12 cellular contexts compared by ENCODE assay signal in genomic region chr5:141051526-141051876, GRCh38. TPM values are rescaled to one million over a fixed set of nuclear protein-coding genes. Genes with fewer than 3 reads are reported as not detected.
DNase-seq lines count a peak whose midpoint lies in the region; ATAC-seq, FAIRE-seq and TF ChIP-seq lines count a peak whose summit lies in the region.
"Had no signal": no experiment of that assay in that cellular context is flagged by ENCODE, and none has a peak within 500 bp of the region (broad histone marks: within the 10 kb centered on the region; RNA-seq: fewer than 3 reads in every experiment).

No MANE protein-coding gene starts in this region.

- H3K9me3 ChIP-seq in IMR-90 (ENCODE audit: control insufficient read depth, insufficient read depth, low read length) (peaks cover 11% of the 10 kb centered on the region), neural progenitor cell (ENCODE audit: low read depth) (no peaks in the 10 kb centered on the region), PC-9 (ENCODE audit: insufficient read depth, low read depth) (no peaks in the 10 kb centered on the region)

- H3F3A ChIP-seq in neural progenitor cell (ENCODE audit: low read depth) (no peaks in the 10 kb centered on the region), PC-9 (ENCODE audit: insufficient read depth, low read depth) (no peaks in the 10 kb centered on the region)

- no peaks in the 10 kb centered on the region for H3K9me3 Mint-ChIP-seq in neural progenitor cell

- no peaks in the 10 kb centered on the region for H4K20me1 ChIP-seq in IMR-90 (ENCODE audit: insufficient read depth, low read length)
- no peaks in the 10 kb centered on the region for H4K20me1 ChIP-seq in neural progenitor cell (ENCODE audit: low read depth)
- no peaks in the 10 kb centered on the region for H4K20me1 ChIP-seq in PC-9 (ENCODE audit: insufficient read depth)

- no peak overlapping the region for H4K5ac ChIP-seq in IMR-90 (ENCODE audit: low read depth, low read length)

- H2BK120ac ChIP-seq in IMR-90 (ENCODE audit: low read depth, low read length): no peak overlapping the region

- no peaks in the 10 kb centered on the region for H3K79me1 ChIP-seq in IMR-90 (ENCODE audit: low read depth in 1 of 2, low read length in 2 of 2)

- H3K4me3 Mint-ChIP-seq in neural progenitor cell: peak overlapping the region; percentile 86

- no peak overlapping the region for H2BK20ac ChIP-seq in IMR-90 (ENCODE audit: low read depth, low read length)

- no peaks in the 10 kb centered on the region for H3K9me1 ChIP-seq in IMR-90 (ENCODE audit: insufficient read depth, low read length)

- H3K27me3 ChIP-seq in IMR-90 (ENCODE audit: control insufficient read depth, insufficient read depth, low read length) (no peaks in the 10 kb centered on the region), neural progenitor cell (peaks cover 79% of the 10 kb centered on the region), PC-9 (ENCODE audit: insufficient read depth, low read depth) (peaks cover 12% of the 10 kb centered on the region; the same call in 1 of the 2 replicates)

- H3K56ac ChIP-seq in IMR-90 (ENCODE audit: extremely low read depth, insufficient read depth, low read length): no peak overlapping the region

- H3K27ac ChIP-seq in IMR-90 (ENCODE audit: insufficient read depth, low read length) (no peak overlapping the region), neural progenitor cell (no peak overlapping the region), PC-9 (no peak overlapping the region)

- no peak overlapping the region for H2AK5ac ChIP-seq in IMR-90 (ENCODE audit: low read depth, low read length)

- H3K27ac Mint-ChIP-seq in neural progenitor cell: no peak overlapping the region

- no peak overlapping the region for H3K14ac ChIP-seq in IMR-90 (replicated peaks; ENCODE audit: low read depth, low read length)

- H2BK5ac ChIP-seq in IMR-90 (ENCODE audit: low read depth, low read length, poor library complexity, severe bottlenecking): no peak overlapping the region

- no peak overlapping the region for H2BK15ac ChIP-seq in IMR-90 (ENCODE audit: low read depth, low read length)

- H3K36me3 Mint-ChIP-seq in neural progenitor cell: no peaks in the 10 kb centered on the region

- dilution Hi-C loops in IMR-90 (cut with HindIII; ENCODE audit: low sequenced_read_pairs, unreplicated experiment): no loop called here

- 5% methylated on average over 3 of the region's 19 CpGs; no CpG with 5 or more reads in 1 of the 2 experiments for WGBS in IMR-90 (ENCODE audit: extremely low coverage in 2 of 2, insufficient read length in 1 of 2), 2 experiments

- no peak overlapping the region for H3K23ac ChIP-seq in IMR-90 (ENCODE audit: low read depth, low read length)

- no peak for FAIRE-seq in urothelium cell line (lab: Jason Lieb, UNC)

- DNase-seq in AG09309 (ENCODE audit: low read depth) (no peak), IMR-90 (no peak), epithelial cell of esophagus (ENCODE audit: low read depth) (no peak), neural progenitor cell (ENCODE audit: low spot score) (no peak), urothelium cell line (ENCODE audit: low spot score) (no peak), PC-9 (no peak)
- DNase-seq in activated effector memory CD4-positive, alpha-beta T cell treated with anti-CD3 and anti-CD28 coated beads, Interleukin-2, amount 50 U/mL, for 16 hours: no peak
- DNase-seq: activated CD8-positive, alpha-beta memory T cell treated with anti-CD3 and anti-CD28 coated beads, Interleukin-2, amount 50 U/mL, for 4 hours; left colon had no signal

- no peaks in the 10 kb centered on the region for H3K9me2 ChIP-seq in PC-9 (ENCODE audit: insufficient read depth)

- TF ChIP-seq CTCF in AG09309 (IDR thresholded peaks at IDR 0.05; ENCODE audit: control insufficient read depth, insufficient read depth, low read depth, low read length, missing control alignments) (no peak), IMR-90 (conservative IDR thresholded peaks at IDR 0.05; ENCODE audit: low read depth, low read length) (no peak), epithelial cell of esophagus (IDR thresholded peaks at IDR 0.05; ENCODE audit: insufficient read depth, low read depth, low read length, missing control alignments) (no peak), neural progenitor cell (IDR thresholded peaks at IDR 0.05) (no peak), PC-9 (conservative IDR thresholded peaks at IDR 0.05) (no peak)

- BruUV-seq in IMR-90 (replicated peaks; lab: Mats Ljungman, UMichigan): no TSS peak
- no TSS peak for BruUV-seq in PC-9 (replicated peaks; lab: Mats Ljungman, UMichigan)

- H2AK9ac ChIP-seq in IMR-90 (replicated peaks; ENCODE audit: low read depth, low read length, poor library complexity): no peak overlapping the region

- CTCF ChIA-PET in IMR-90 (lab: Yijun Ruan, JAX) (no interaction called here), PC-9 (lab: Charles Lee) (no interaction called here)

- H3K4me2 ChIP-seq in IMR-90 (ENCODE audit: low read depth, low read length) (no peak overlapping the region), neural progenitor cell (peak overlapping the region; percentile 79), PC-9 (no peak overlapping the region)

- TF ChIP-seq RAD21 in IMR-90 (IDR thresholded peaks at IDR 0.05; ENCODE audit: low read length): no peak

- peaks cover 4% of the 10 kb centered on the region for H3K4me1 Mint-ChIP-seq in neural progenitor cell

- no peak overlapping the region for H3K18ac ChIP-seq in IMR-90 (ENCODE audit: low read depth, low read length)

- H3K27me3 Mint-ChIP-seq in neural progenitor cell (ENCODE audit: insufficient read depth, low read depth): peaks cover 8% of the 10 kb centered on the region

- no peak overlapping the region for H4K91ac ChIP-seq in IMR-90 (ENCODE audit: insufficient read depth, low read depth, low read length)

- H4K8ac ChIP-seq in IMR-90 (ENCODE audit: low read depth in 2 of 2, low read length in 2 of 2): no peak overlapping the region

- POLR2A ChIA-PET in IMR-90 (lab: Charles Lee; ENCODE audit: unreplicated experiment) (no interaction called here), PC-9 (lab: Charles Lee; ENCODE audit: unreplicated experiment) (no interaction called here)

- ATAC-seq in IMR-90 (ENCODE audit: low read depth) (no peak), HG03565 (IDR thresholded peaks at IDR 0.05; ENCODE audit: unreplicated experiment) (no peak)
- ATAC-seq: left colon had no signal

- H3K4me1 ChIP-seq in IMR-90 (ENCODE audit: control insufficient read depth, insufficient read depth, low read length): no peaks in the 10 kb centered on the region
- no peaks in the 10 kb centered on the region for H3K4me1 ChIP-seq in neural progenitor cell
- no peaks in the 10 kb centered on the region for H3K4me1 ChIP-seq in PC-9 (replicated peaks; ENCODE audit: insufficient read depth)

- in situ Hi-C loops in IMR-90 (cut with MboI; ENCODE audit: low sequenced_read_pairs): no loop called here

- H3K36me3 ChIP-seq in IMR-90 (ENCODE audit: control insufficient read depth, insufficient read depth, low read length) (no peaks in the 10 kb centered on the region), neural progenitor cell (no peaks in the 10 kb centered on the region), PC-9 (ENCODE audit: low read depth) (no peaks in the 10 kb centered on the region)

- no peak overlapping the region for H3K4ac ChIP-seq in IMR-90 (ENCODE audit: low read depth, low read length)

- H3K9ac ChIP-seq in IMR-90 (ENCODE audit: low read depth, low read length) (no peak overlapping the region), neural progenitor cell (no peak overlapping the region)

- H3K4me3 ChIP-seq in AG09309 (ENCODE audit: control insufficient read depth, low read depth, low read length) (peak overlapping the region; percentile 21), IMR-90 (ENCODE audit: insufficient read depth, low read depth, low read length) (peak overlapping the region; percentile 18; the same call in 1 of the 2 replicates), epithelial cell of esophagus (ENCODE audit: low read length) (peak overlapping the region; percentile 35), neural progenitor cell (peak overlapping the region; percentile 51), PC-9 (no peak overlapping the region)

- peak overlapping the region; percentile 63 for H2AFZ ChIP-seq in IMR-90 (replicated peaks; ENCODE audit: low read length, poor library complexity)
- peak overlapping the region; percentile 96 for H2AFZ ChIP-seq in neural progenitor cell (replicated peaks)
- H2AFZ ChIP-seq in PC-9: no peak overlapping the region

- intact Hi-C loops in IMR-90 (cut with micrococcal nuclease) (no loop called here), PC-9 (cut with micrococcal nuclease; ENCODE audit: unreplicated experiment) (no loop called here)

- H3K79me2 ChIP-seq in neural progenitor cell (ENCODE audit: low read depth) (no peaks in the 10 kb centered on the region), PC-9 (ENCODE audit: low read depth) (no peaks in the 10 kb centered on the region)

- TF ChIP-seq POLR2A in IMR-90 (IDR thresholded peaks at IDR 0.05; ENCODE audit: low read depth, low read length): no peak

TF ChIP-seq in IMR-90, 13 proteins besides CTCF, POLR2A, EP300 and RAD21:
- no peak for TF ChIP-seq MAFK (IDR thresholded peaks at IDR 0.05; ENCODE audit: low read depth, low read length)

RNA-seq across cellular contexts. Expression of gene PCDHB1, which starts 0.3 kb away (rescaled TPM):
- not detected in 2 replicates for total RNA-seq in IMR-90 (2012; rRNA removed)
- polyA plus RNA-seq in IMR-90 (2012; rRNA removed): not detected in 2 replicates
- polyA plus RNA-seq in IMR-90 (2012; cell fraction: cytosol; rRNA removed): not detected in 2 replicates
- not detected in 2 replicates for polyA plus RNA-seq in IMR-90 (2012; cell fraction: nucleus; rRNA removed; ENCODE audit: low replicate concordance)
- total RNA-seq in neural progenitor cell (ENCODE audit: low replicate concordance): 0.03 and 0.07 TPM in 2 replicates
- total RNA-seq in PC-9 (2021): not detected in 2 replicates
- total RNA-seq: left colon, NCI-H460, subcutaneous adipose tissue had no signal

RNA-seq across cellular contexts. Expression of gene PCDHB2, which starts 42.9 kb away (rescaled TPM):
- total RNA-seq in IMR-90 (2012; rRNA removed) (0.36 and 0.56 TPM in 2 replicates), neural progenitor cell (ENCODE audit: low replicate concordance) (34.2 and 48.4 TPM in 2 replicates), PC-9 (2021) (2.8 and 4.0 TPM in 2 replicates)
- polyA plus RNA-seq in IMR-90 (2012; rRNA removed): 0.46 and 0.65 TPM in 2 replicates
- 0.16 and 1.2 TPM in 2 replicates for polyA plus RNA-seq in IMR-90 (2012; cell fraction: cytosol; rRNA removed)
- polyA plus RNA-seq in IMR-90 (2012; cell fraction: nucleus; rRNA removed; ENCODE audit: low replicate concordance): 0.66 and 1.0 TPM in 2 replicates

RNA-seq across cellular contexts. Expression of gene PCDHB3, which starts 48.8 kb away (rescaled TPM):
- total RNA-seq in IMR-90 (2012; rRNA removed) (under 0.01 and 0.18 TPM in 2 replicates), neural progenitor cell (ENCODE audit: low replicate concordance) (5.6 and 6.7 TPM in 2 replicates), PC-9 (2021) (0.17 and 0.55 TPM in 2 replicates)
- 0.10 and 0.12 TPM in 2 replicates for polyA plus RNA-seq in IMR-90 (2012; rRNA removed)
- 0.08 and 0.14 TPM in 2 replicates for polyA plus RNA-seq in IMR-90 (2012; cell fraction: cytosol; rRNA removed)
- polyA plus RNA-seq in IMR-90 (2012; cell fraction: nucleus; rRNA removed; ENCODE audit: low replicate concordance): 0.05 and 0.13 TPM in 2 replicates
